In the genomic region with DNA sequence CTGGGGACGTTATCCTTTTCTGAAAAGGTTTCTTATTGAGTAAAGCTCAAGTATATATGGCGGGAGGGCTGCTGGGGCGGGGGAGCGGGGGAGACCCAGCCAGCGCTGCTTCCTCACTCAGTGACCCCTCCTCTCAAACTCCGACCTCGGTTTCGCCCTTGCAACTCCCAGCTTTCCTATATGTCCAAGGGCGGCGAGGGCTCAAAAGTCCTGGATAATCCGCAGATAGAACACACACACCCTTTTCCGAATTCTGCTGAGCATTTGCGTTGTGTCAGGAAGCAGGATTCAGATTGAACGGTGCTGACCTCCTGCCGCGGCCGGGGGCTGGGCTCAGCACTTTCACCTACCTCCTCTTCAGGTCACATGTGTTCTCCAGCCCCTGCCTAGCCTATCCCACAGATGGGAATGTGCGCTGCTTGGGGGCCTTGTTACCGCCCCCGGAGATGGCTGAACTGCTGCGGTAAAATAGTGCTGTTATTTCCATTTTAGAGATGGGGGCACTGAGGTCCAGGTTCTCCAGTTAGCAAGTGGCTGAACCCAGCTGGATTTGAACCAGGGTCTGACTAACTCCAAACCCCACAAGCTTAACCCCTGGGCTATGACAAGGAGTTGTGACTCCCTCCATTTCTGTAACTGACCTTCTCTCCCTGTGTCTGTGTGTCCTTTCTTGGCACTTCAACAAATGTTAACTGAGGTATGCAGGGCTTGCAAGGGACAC, we compare ENCODE assay signal across 1 cellular context.
TF ChIP-seq lines count a peak whose summit lies in the region.

No MANE protein-coding gene starts in this region.

TF ChIP-seq in SK-N-SH treated with all-trans-retinoic acid at 6 μM for 48 hours, 23 proteins besides CTCF, POLR2A, EP300 and RAD21 (continued from another document):
- TF ChIP-seq SNAI2 (CRISPR knock-in tag; IDR thresholded peaks at IDR 0.05) (no peak), GLIS3 (CRISPR knock-in tag; IDR thresholded peaks at IDR 0.05) (no peak), TCF4 (CRISPR knock-in tag; IDR thresholded peaks at IDR 0.05; ENCODE audit: borderline replicate concordance) (no peak), OSR1 (CRISPR knock-in tag; IDR thresholded peaks at IDR 0.05) (no peak), CSDC2 (CRISPR knock-in tag; IDR thresholded peaks at IDR 0.05) (no peak)
- TF ChIP-seq, protein P1, sequence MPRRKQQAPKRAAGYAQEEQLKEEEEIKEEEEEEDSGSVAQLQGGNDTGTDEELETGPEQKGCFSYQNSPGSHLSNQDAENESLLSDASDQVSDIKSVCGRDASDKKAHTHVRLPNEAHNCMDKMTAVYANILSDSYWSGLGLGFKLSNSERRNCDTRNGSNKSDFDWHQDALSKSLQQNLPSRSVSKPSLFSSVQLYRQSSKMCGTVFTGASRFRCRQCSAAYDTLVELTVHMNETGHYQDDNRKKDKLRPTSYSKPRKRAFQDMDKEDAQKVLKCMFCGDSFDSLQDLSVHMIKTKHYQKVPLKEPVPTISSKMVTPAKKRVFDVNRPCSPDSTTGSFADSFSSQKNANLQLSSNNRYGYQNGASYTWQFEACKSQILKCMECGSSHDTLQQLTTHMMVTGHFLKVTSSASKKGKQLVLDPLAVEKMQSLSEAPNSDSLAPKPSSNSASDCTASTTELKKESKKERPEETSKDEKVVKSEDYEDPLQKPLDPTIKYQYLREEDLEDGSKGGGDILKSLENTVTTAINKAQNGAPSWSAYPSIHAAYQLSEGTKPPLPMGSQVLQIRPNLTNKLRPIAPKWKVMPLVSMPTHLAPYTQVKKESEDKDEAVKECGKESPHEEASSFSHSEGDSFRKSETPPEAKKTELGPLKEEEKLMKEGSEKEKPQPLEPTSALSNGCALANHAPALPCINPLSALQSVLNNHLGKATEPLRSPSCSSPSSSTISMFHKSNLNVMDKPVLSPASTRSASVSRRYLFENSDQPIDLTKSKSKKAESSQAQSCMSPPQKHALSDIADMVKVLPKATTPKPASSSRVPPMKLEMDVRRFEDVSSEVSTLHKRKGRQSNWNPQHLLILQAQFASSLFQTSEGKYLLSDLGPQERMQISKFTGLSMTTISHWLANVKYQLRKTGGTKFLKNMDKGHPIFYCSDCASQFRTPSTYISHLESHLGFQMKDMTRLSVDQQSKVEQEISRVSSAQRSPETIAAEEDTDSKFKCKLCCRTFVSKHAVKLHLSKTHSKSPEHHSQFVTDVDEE (CRISPR knock-in tag; IDR thresholded peaks at IDR 0.05) = no peak
